29 cellular contexts compared by ENCODE assay signal in the genomic region with DNA sequence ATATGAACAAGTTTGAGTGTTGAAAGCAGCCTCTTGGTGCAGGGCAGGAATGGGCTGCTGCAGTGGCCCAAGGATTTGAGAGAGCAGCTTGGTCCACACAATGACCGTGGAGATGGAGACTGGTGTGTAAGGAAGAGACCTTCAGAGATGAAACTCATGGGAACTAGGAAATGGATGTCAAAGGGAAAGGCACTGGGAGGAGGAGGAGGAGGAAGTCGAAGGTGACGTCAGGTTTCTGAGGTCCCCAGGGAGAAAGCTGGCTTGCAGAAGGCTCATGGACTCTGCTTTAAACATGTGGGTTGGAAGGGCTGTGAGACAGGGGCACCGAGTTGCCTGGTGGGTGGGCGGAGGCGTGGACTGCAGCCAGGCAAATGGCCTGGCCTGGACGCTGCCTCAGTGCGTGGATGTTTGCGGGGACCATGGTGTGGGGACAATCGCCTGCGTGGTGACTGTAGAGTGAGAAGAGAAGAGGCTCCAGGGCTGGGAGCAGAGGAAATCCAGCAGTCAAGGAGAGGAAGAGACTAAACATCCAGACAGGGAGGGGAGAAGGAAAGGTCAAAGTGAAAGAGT. TPM values are rescaled to one million over a fixed set of nuclear protein-coding genes. Genes with fewer than 3 reads are reported as not detected.
"Had no signal": no experiment of that assay in that cellular context is flagged by ENCODE, and none has a peak within 500 bp of the region (broad histone marks: within the 10 kb centered on the region; RNA-seq: fewer than 3 reads in every experiment).

No MANE protein-coding gene starts in this region.

- H3K9me3 ChIP-seq: esophagus squamous epithelium, left lung, neutrophil, transverse colon had no signal

- H3K27me3 Mint-ChIP-seq: activated B cell treated with CpG ODN at 0.5 μM for 24 hours; activated CD8-positive, alpha-beta T cell treated with anti-CD3 and anti-CD28 coated beads for 36 hours; activated T-helper 17 cell treated with anti-CD3 and anti-CD28 coated beads, Interleukin-2, amount 50 U/mL, for 72 hours; stimulated activated memory B cell treated with anti-CD40 and anti-IgM and Interleukin-4, amounts not matched to agents 10 μg/mL and 1 μg/mL and 100 μg/mL, for 72 hours had no signal

- H3K4me1 ChIP-seq: breast epithelium, esophagus squamous epithelium, transverse colon had no signal

- ATAC-seq: activated CD8-positive, alpha-beta T cell treated with anti-CD3 and anti-CD28 coated beads for 36 hours; activated naive CD4-positive, alpha-beta T cell treated with anti-CD3 and anti-CD28 coated beads, Interleukin-2, amount 50 U/mL, for 72 hours; activated T-cell treated with anti-CD3 and anti-CD28 coated beads, Interleukin-2, amount 50 U/mL, for 4 hours; activated T-helper 17 cell treated with anti-CD3 and anti-CD28 coated beads, Interleukin-2, amount 50 U/mL, for 72 hours; left lung; sciatic nerve; stimulated activated memory B cell treated with anti-CD40 and anti-IgM and Interleukin-4, amounts not matched to agents 10 μg/mL and 1 μg/mL and 100 μg/mL, for 72 hours had no signal

- H3K27ac ChIP-seq: breast epithelium, epithelial cell of prostate, esophagus squamous epithelium, left lung, neutrophil, transverse colon had no signal

- H3K4me3 ChIP-seq: breast epithelium, esophagus squamous epithelium, left lung, transverse colon had no signal

- H3K4me1 Mint-ChIP-seq: nephron had no signal

- H3K9me3 Mint-ChIP-seq: activated B cell treated with CpG ODN at 0.5 μM for 24 hours; activated CD8-positive, alpha-beta T cell treated with anti-CD3 and anti-CD28 coated beads for 36 hours; activated T-cell treated with anti-CD3 and anti-CD28 coated beads, Interleukin-2, amount 50 U/mL, for 4 hours; activated T-helper 17 cell treated with anti-CD3 and anti-CD28 coated beads, Interleukin-2, amount 50 U/mL, for 72 hours had no signal

- H3K27me3 ChIP-seq: breast epithelium, esophagus squamous epithelium, left lung, neutrophil, transverse colon had no signal

- H3K36me3 ChIP-seq: breast epithelium, esophagus squamous epithelium, left lung, neutrophil, transverse colon had no signal

- DNase-seq: activated B cell treated with CpG ODN at 0.5 μM for 24 hours; activated CD4-positive, alpha-beta T cell treated with anti-CD3 and anti-CD28 coated beads, Interleukin-2, amount 50 U/mL, for 1 hour; activated CD8-positive, alpha-beta T cell treated with anti-CD3 and anti-CD28 coated beads for 36 hours; activated gamma-delta T cell treated with Interleukin-2 at 50 U/mL for 16 hours; activated T-cell treated with anti-CD3 and anti-CD28 coated beads, Interleukin-2, amount 50 U/mL, for 4 hours; effector CD8-positive, alpha-beta T cell; esophagus squamous epithelium; glutamatergic neuron; left lung; small intestine; stimulated activated CD4-positive, alpha-beta T cell treated with anti-CD3 and anti-CD28 coated beads, Interleukin-4, amount 100 ng/mL, for 24 hours; transverse colon had no signal

- H3K4me3 Mint-ChIP-seq: activated B cell treated with CpG ODN at 0.5 μM for 24 hours; activated CD8-positive, alpha-beta T cell treated with anti-CD3 and anti-CD28 coated beads for 36 hours; activated T-cell treated with anti-CD3 and anti-CD28 coated beads, Interleukin-2, amount 50 U/mL, for 4 hours; activated T-helper 17 cell treated with anti-CD3 and anti-CD28 coated beads, Interleukin-2, amount 50 U/mL, for 72 hours; nephron; stimulated activated memory B cell treated with anti-CD40 and anti-IgM and Interleukin-4, amounts not matched to agents 10 μg/mL and 1 μg/mL and 100 μg/mL, for 72 hours had no signal

- H3K27ac Mint-ChIP-seq: activated B cell treated with CpG ODN at 0.5 μM for 24 hours; activated CD8-positive, alpha-beta T cell treated with anti-CD3 and anti-CD28 coated beads for 36 hours; activated naive CD4-positive, alpha-beta T cell treated with anti-CD3 and anti-CD28 coated beads, Interleukin-2, amount 50 U/mL, for 72 hours; activated T-helper 17 cell treated with anti-CD3 and anti-CD28 coated beads, Interleukin-2, amount 50 U/mL, for 72 hours; nephron; stimulated activated memory B cell treated with anti-CD40 and anti-IgM and Interleukin-4, amounts not matched to agents 10 μg/mL and 1 μg/mL and 100 μg/mL, for 72 hours had no signal

- H3K36me3 Mint-ChIP-seq: activated naive CD4-positive, alpha-beta T cell treated with anti-CD3 and anti-CD28 coated beads, Interleukin-2, amount 50 U/mL, for 72 hours; stimulated activated memory B cell treated with anti-CD40 and anti-IgM and Interleukin-4, amounts not matched to agents 10 μg/mL and 1 μg/mL and 100 μg/mL, for 72 hours had no signal

RNA-seq across cellular contexts. Expression of a gene that starts 14.6 kb away (rescaled TPM):
- total RNA-seq: activated B cell treated with CpG ODN at 0.5 μM for 24 hours; activated CD8-positive, alpha-beta T cell treated with anti-CD3 and anti-CD28 coated beads for 36 hours; activated naive CD4-positive, alpha-beta T cell treated with anti-CD3 and anti-CD28 coated beads, Interleukin-2, amount 50 U/mL, for 72 hours; activated T-cell treated with anti-CD3 and anti-CD28 coated beads, Interleukin-2, amount 50 U/mL, for 4 hours; activated T-helper 17 cell treated with anti-CD3 and anti-CD28 coated beads, Interleukin-2, amount 50 U/mL, for 72 hours; breast epithelium; dermis microvascular lymphatic vessel endothelial cell; frontal cortex; left lung; lung microvascular endothelial cell; mucosa of gallbladder; osteocyte; renal cortical epithelial cell; T-helper 2 cell treated with Interferon-gamma antibody and Interleukin-4, amounts not matched to agents 100 ng/mL and 5 ng/mL, for 36 hours; temporal lobe had no signal
- polyA plus RNA-seq: urinary bladder had no signal
